ENCODE assay signal across 14 cellular contexts in genomic region chr11:114259124-114259526, GRCh38. TPM values are rescaled to one million over a fixed set of nuclear protein-coding genes. Genes with fewer than 3 reads are reported as not detected.
DNase-seq lines count a peak whose midpoint lies in the region; ATAC-seq and TF ChIP-seq lines count a peak whose summit lies in the region.
"Had no signal": no experiment of that assay in that cellular context is flagged by ENCODE, and none has a peak within 500 bp of the region (broad histone marks: within the 10 kb centered on the region; RNA-seq: fewer than 3 reads in every experiment).

No MANE protein-coding gene starts in this region.

- peak overlapping the region; percentile 24 for H3K27ac ChIP-seq in muscle layer of duodenum (ENCODE audit: low read length)
- peak overlapping the region; percentile 36 to 76 (median 72) for H3K27ac ChIP-seq in transverse colon

- H3K9me3 ChIP-seq in muscle layer of duodenum (ENCODE audit: control insufficient read depth in 1 of 2, low read length in 2 of 2) (no peaks in the 10 kb centered on the region), transverse colon (no peaks in the 10 kb centered on the region)

- peaks cover 5% of the 10 kb centered on the region for H3K4me1 Mint-ChIP-seq in central memory CD8-positive, alpha-beta T cell

- H3K27ac Mint-ChIP-seq in central memory CD8-positive, alpha-beta T cell (ENCODE audit: low read depth): peak overlapping the region; percentile 47
- H3K27ac Mint-ChIP-seq: mesothelial cell of epicardium, type B pancreatic cell had no signal

- H3K36me3 ChIP-seq in muscle layer of duodenum (ENCODE audit: control insufficient read depth in 1 of 2, insufficient read depth in 2 of 2, low read length in 2 of 2) (peaks cover 0 to 6% of the 10 kb centered on the region in 2 donors), transverse colon (no peaks in the 10 kb centered on the region)

- no peak overlapping the region for H3K4me3 Mint-ChIP-seq in central memory CD8-positive, alpha-beta T cell
- H3K4me3 Mint-ChIP-seq: mesothelial cell of epicardium, T-cell had no signal

- peaks cover 14 to 28% of the 10 kb centered on the region in 2 donors for H3K4me1 ChIP-seq in muscle layer of duodenum (ENCODE audit: control insufficient read depth in 1 of 2, insufficient read depth in 2 of 2, low read length in 2 of 2)
- peaks cover 0 to 48% (median 27%) of the 10 kb centered on the region in 4 donors for H3K4me1 ChIP-seq in transverse colon

- no peaks in the 10 kb centered on the region for H3K36me3 Mint-ChIP-seq in central memory CD8-positive, alpha-beta T cell (ENCODE audit: insufficient read depth)
- H3K36me3 Mint-ChIP-seq: mesothelial cell of epicardium, T-cell, type B pancreatic cell had no signal

- in situ Hi-C loops in transverse colon (cut with MboI; ENCODE audit: low pct_ligation_motif_present in 1 of 4, low pct_unique_long_range_greater_than_20kb in 1 of 4, low sequenced_read_pairs in 3 of 4): loop anchor here in 2 of 4 donors (10.0 to 25.0 kb wide), 3 partner anchors 222 to 372 kb away; partner anchors contain the start of genes HTR3B (in 1 of the 2) and USP28 (in 1 of the 2)

- intact Hi-C loops in transverse colon (cut with DNase I; ENCODE audit: low total_unique reads): loop anchor here (5.0 to 10.0 kb wide), 2 partner anchors 74 to 202 kb away; partner anchors contain the start of gene ZBTB16

- H3K27me3 ChIP-seq in muscle layer of duodenum (ENCODE audit: low read depth, low read length) (peaks cover 4% of the 10 kb centered on the region), transverse colon (peaks cover 5% of the 10 kb centered on the region)

- no peak for TF ChIP-seq EP300 in transverse colon (IDR thresholded peaks at IDR 0.05; ENCODE audit: low read depth)

- no peak for TF ChIP-seq POLR2A in transverse colon (IDR thresholded peaks at IDR 0.05)

- WGBS in transverse colon (ENCODE audit: low coverage in 1 of 2), 2 donors: 73 to 100% methylated on average over 1 to 10 of the region's 10 CpGs

- no peak for TF ChIP-seq CTCF in transverse colon (IDR thresholded peaks at IDR 0.05)

- no peaks in the 10 kb centered on the region for H3K27me3 Mint-ChIP-seq in central memory CD8-positive, alpha-beta T cell
- H3K27me3 Mint-ChIP-seq: T-cell had no signal

- no peaks in the 10 kb centered on the region for H3K9me3 Mint-ChIP-seq in central memory CD8-positive, alpha-beta T cell
- H3K9me3 Mint-ChIP-seq: mesothelial cell of epicardium, T-cell, type B pancreatic cell had no signal

- H3K4me3 ChIP-seq in muscle layer of duodenum (ENCODE audit: low read depth in 1 of 2, low read length in 2 of 2) (no peak overlapping the region), transverse colon (no peak overlapping the region)

- DNase-seq in NCI-H82 (lab: John Stamatoyannopoulos, UW) (peak; percentile 40), NCI-H82 treated with DMSO at 0.1 percent for 48 hours (lab: John Stamatoyannopoulos, UW; ENCODE audit: unreplicated experiment) (no peak), transverse colon (no peak), T1000 (lab: John Stamatoyannopoulos, UW) (no peak)
- no peak for DNase-seq in central memory CD8-positive, alpha-beta T cell (ENCODE audit: low spot score in 2 of 2)
- DNase-seq: activated CD8-positive, alpha-beta memory T cell treated with anti-CD3 and anti-CD28 coated beads, Interleukin-2, amount 50 U/mL, for 48 hours; NCI-H446 treated with DMSO at 0.1 percent for 48 hours; stimulated activated CD4-positive, alpha-beta T cell treated with anti-CD3 and anti-CD28 coated beads, Interleukin-1b, Interleukin-23, amount 100 ng/mL, for 48 hours had no signal

- no peak for ATAC-seq in central memory CD8-positive, alpha-beta T cell (replicated peaks; ENCODE audit: extremely low read depth, poor library complexity, severe bottlenecking)
- ATAC-seq in GM21367 (IDR thresholded peaks at IDR 0.05; ENCODE audit: unreplicated experiment) (no peak), HG03139 (IDR thresholded peaks at IDR 0.05; ENCODE audit: unreplicated experiment) (no peak)
- ATAC-seq: T-cell had no signal

RNA-seq across cellular contexts. Expression of gene NNMT, which starts 37.1 kb away (rescaled TPM):
- 100 to 1,000 TPM in 3 of 4 donors, 10 to 100 TPM in 1; 37.8 to 385 (median 179) TPM for total RNA-seq in transverse colon
